Comparison of ENCODE assay signal across 8 cellular contexts in genomic region chr12:54352022-54352531, GRCh38. TPM values are rescaled to one million over a fixed set of nuclear protein-coding genes. Genes with fewer than 3 reads are reported as not detected.
DNase-seq lines count a peak whose midpoint lies in the region; ATAC-seq and TF ChIP-seq lines count a peak whose summit lies in the region.

No MANE protein-coding gene starts in this region.

- H3K9me3 ChIP-seq in H9 (ENCODE audit: control insufficient read depth, low read depth, low read length) (no peaks in the 10 kb centered on the region), SK-N-MC (ENCODE audit: low read depth, low read length) (no peaks in the 10 kb centered on the region), endodermal cell (ENCODE audit: control insufficient read depth, low read length) (no peaks in the 10 kb centered on the region), transverse colon (no peaks in the 10 kb centered on the region)

- no peak overlapping the region for H2AFZ ChIP-seq in H9 (ENCODE audit: low read length)

- H3K4me1 Mint-ChIP-seq in H9, result peaks cover 49 to 55% of the 10 kb centered on the region in 2 experiments
- peaks cover 46% of the 10 kb centered on the region for H3K4me1 Mint-ChIP-seq in endodermal cell
- H3K4me1 Mint-ChIP-seq in nephron, result peaks cover 59% of the 10 kb centered on the region
- peaks cover 0 to 24% of the 10 kb centered on the region in 2 donors for H3K4me1 Mint-ChIP-seq in natural killer cell treated with Interleukin-12 subunit alpha and Interleukin-12 subunit beta and Interleukin-15 and Interleukin-18, amount 100 ng/mL, for 72 hours (ENCODE audit: low read depth in 2 of 2)

- H2AK5ac ChIP-seq in H9 (ENCODE audit: insufficient read length, low read length), result no peak overlapping the region

- H3K9ac ChIP-seq in H9 (ENCODE audit: extremely low read depth, insufficient read length, low read length) (no peak overlapping the region), SK-N-MC (ENCODE audit: insufficient read length) (peak overlapping the region; percentile 64), endodermal cell (ENCODE audit: extremely low read depth, low read length, poor library complexity, severe bottlenecking) (peak overlapping the region; percentile 0)

- peaks cover 38% of the 10 kb centered on the region for H3K36me3 ChIP-seq in SK-N-MC (ENCODE audit: insufficient read depth, low read length)
- peaks cover 39% of the 10 kb centered on the region for H3K36me3 ChIP-seq in endodermal cell (ENCODE audit: control insufficient read depth, insufficient read depth, low read length)
- peaks cover 0 to 37% (median 16%) of the 10 kb centered on the region in 4 donors for H3K36me3 ChIP-seq in transverse colon

- no peak overlapping the region for H2BK120ac ChIP-seq in H9 (ENCODE audit: low read depth, low read length, poor library complexity, severe bottlenecking)

- H3K36me3 Mint-ChIP-seq in H9 (ENCODE audit: insufficient read depth in 1 of 3, low read depth in 3 of 3) (peaks cover 21 to 35% (median 32%) of the 10 kb centered on the region in 3 experiments), endodermal cell (ENCODE audit: low read depth) (peaks cover 33% of the 10 kb centered on the region), nephron (ENCODE audit: low read depth) (peaks cover 32% of the 10 kb centered on the region)
- H3K36me3 Mint-ChIP-seq in natural killer cell treated with Interleukin-12 subunit alpha and Interleukin-12 subunit beta and Interleukin-15 and Interleukin-18, amount 100 ng/mL, for 72 hours, result peaks cover 28% of the 10 kb centered on the region

- no peak overlapping the region for H4K91ac ChIP-seq in H9 (ENCODE audit: insufficient read length, low read depth, low read length)

- in situ Hi-C loops in transverse colon (cut with MboI; ENCODE audit: low pct_ligation_motif_present in 1 of 4, low pct_unique_long_range_greater_than_20kb in 1 of 4, low sequenced_read_pairs in 3 of 4), result no loop called here

- H3K4ac ChIP-seq in H9 (ENCODE audit: low read depth, low read length), result no peak overlapping the region

- peaks cover 24% of the 10 kb centered on the region for H3K27me3 Mint-ChIP-seq in H9 (ENCODE audit: low read depth)
- no peaks in the 10 kb centered on the region for H3K27me3 Mint-ChIP-seq in endodermal cell (ENCODE audit: insufficient read depth)
- peaks cover 4% of the 10 kb centered on the region for H3K27me3 Mint-ChIP-seq in nephron (ENCODE audit: low read depth)
- H3K27me3 Mint-ChIP-seq in natural killer cell treated with Interleukin-12 subunit alpha and Interleukin-12 subunit beta and Interleukin-15 and Interleukin-18, amount 100 ng/mL, for 72 hours, result no peaks in the 10 kb centered on the region

- H2BK5ac ChIP-seq in H9 (ENCODE audit: insufficient read length, low read length), result no peak overlapping the region

- H3K9me3 Mint-ChIP-seq in H9 (no peaks in the 10 kb centered on the region), endodermal cell (no peaks in the 10 kb centered on the region), nephron (no peaks in the 10 kb centered on the region)
- no peaks in the 10 kb centered on the region for H3K9me3 Mint-ChIP-seq in natural killer cell treated with Interleukin-12 subunit alpha and Interleukin-12 subunit beta and Interleukin-15 and Interleukin-18, amount 100 ng/mL, for 72 hours

- H3K27me3 ChIP-seq in H9 (ENCODE audit: insufficient read depth, low read length) (no peaks in the 10 kb centered on the region), endodermal cell (ENCODE audit: control insufficient read depth, insufficient read depth, low read length, poor library complexity, severe bottlenecking) (no peaks in the 10 kb centered on the region), transverse colon (no peaks in the 10 kb centered on the region)

- H3K27ac Mint-ChIP-seq in H9, result peak overlapping the region; percentile 93 to 97 (median 97)
- H3K27ac Mint-ChIP-seq in endodermal cell, result peak overlapping the region; percentile 93
- peak overlapping the region in 1 of 3 experiments; percentile 98 for H3K27ac Mint-ChIP-seq in nephron
- no peak overlapping the region for H3K27ac Mint-ChIP-seq in natural killer cell treated with Interleukin-12 subunit alpha and Interleukin-12 subunit beta and Interleukin-15 and Interleukin-18, amount 100 ng/mL, for 72 hours

- no peak for TF ChIP-seq POLR2A in transverse colon (IDR thresholded peaks at IDR 0.05)

- no peak overlapping the region for H4K5ac ChIP-seq in H9 (ENCODE audit: insufficient read length, low read depth, low read length)

- H3K23ac ChIP-seq in H9 (ENCODE audit: insufficient read length, low read depth, low read length), result no peak overlapping the region

- no peak for TF ChIP-seq CTCF in H9 (conservative IDR thresholded peaks at IDR 0.05)
- TF ChIP-seq CTCF in endodermal cell (conservative IDR thresholded peaks at IDR 0.05), result no peak
- TF ChIP-seq CTCF in nephron (IDR thresholded peaks at IDR 0.05; ENCODE audit: unreplicated experiment in 3 of 3), result no peak
- no peak for TF ChIP-seq CTCF in transverse colon (IDR thresholded peaks at IDR 0.05)

- no peak overlapping the region for H3K56ac ChIP-seq in H9 (ENCODE audit: insufficient read length, low read depth, low read length)

- H2BK15ac ChIP-seq in H9 (ENCODE audit: low read depth, low read length), result no peak overlapping the region

- no peak for TF ChIP-seq EP300 in transverse colon (IDR thresholded peaks at IDR 0.05; ENCODE audit: low read depth)

- peak overlapping the region; percentile 71 to 88 for H3K4me3 Mint-ChIP-seq in H9
- H3K4me3 Mint-ChIP-seq in endodermal cell, result peak overlapping the region; percentile 56
- H3K4me3 Mint-ChIP-seq in nephron, result peak overlapping the region; percentile 74 to 82 (median 81)
- no peak overlapping the region for H3K4me3 Mint-ChIP-seq in natural killer cell treated with Interleukin-12 subunit alpha and Interleukin-12 subunit beta and Interleukin-15 and Interleukin-18, amount 100 ng/mL, for 72 hours

- WGBS in H9 (ENCODE audit: extremely low coverage, insufficient read length, low lambda C conversion rate), result no CpG with 5 or more reads among the region's 21 CpGs
- 18 to 25% methylated on average over 5 to 21 of the region's 21 CpGs for WGBS in endodermal cell (ENCODE audit: insufficient coverage in 1 of 2, insufficient read length in 1 of 2), 2 experiments
- 62 to 68% methylated on average over 2 to 21 of the region's 21 CpGs for WGBS in transverse colon (ENCODE audit: low coverage in 1 of 2), 2 donors

- no peaks in the 10 kb centered on the region for H3K79me1 ChIP-seq in H9 (ENCODE audit: insufficient read depth, low read depth, low read length, poor library complexity, severe bottlenecking)

- peaks cover 8% of the 10 kb centered on the region for H3K23me2 ChIP-seq in H9 (ENCODE audit: insufficient read length, low read depth, low read length, poor library complexity, severe bottlenecking)

- H3K27ac ChIP-seq in H9 (ENCODE audit: insufficient read length, low read depth, low read length), result no peak overlapping the region
- H3K27ac ChIP-seq in SK-N-MC, result peak overlapping the region; percentile 99
- H3K27ac ChIP-seq in endodermal cell (ENCODE audit: low read depth, low read length), result peak overlapping the region; percentile 97
- peak overlapping the region; percentile 37 to 86 (median 74) for H3K27ac ChIP-seq in transverse colon

- H2BK12ac ChIP-seq in H9 (ENCODE audit: insufficient read length, low read depth, low read length), result no peak overlapping the region

- ATAC-seq in HG03025 (IDR thresholded peaks at IDR 0.05; ENCODE audit: low FRiP score, unreplicated experiment), result no peak
- ATAC-seq in natural killer cell treated with Interleukin-12 subunit alpha and Interleukin-12 subunit beta and Interleukin-15 and Interleukin-18, amount 100 ng/mL, for 72 hours, result no peak

- no peak overlapping the region for H3T11ph ChIP-seq in H9 (ENCODE audit: low read length)

- no peak overlapping the region for H4K8ac ChIP-seq in H9 (replicated peaks; ENCODE audit: insufficient read length, low read depth, low read length)

- peak overlapping the region; percentile 28 for H3K18ac ChIP-seq in H9 (ENCODE audit: insufficient read length, low read depth, low read length)

- no peaks in the 10 kb centered on the region for H4K20me1 ChIP-seq in H9 (ENCODE audit: control insufficient read depth, insufficient read depth, insufficient read length)

- no peak overlapping the region for H2BK20ac ChIP-seq in H9 (ENCODE audit: low read depth, low read length, poor library complexity, severe bottlenecking)

- intact Hi-C loops in transverse colon (cut with DNase I; ENCODE audit: low total_unique reads), result no loop called here

- peak overlapping the region; percentile 65 for H3K4me2 ChIP-seq in H9 (ENCODE audit: insufficient read depth, insufficient read length, low read length)

- no peaks in the 10 kb centered on the region for H3K79me2 ChIP-seq in H9 (ENCODE audit: insufficient read depth, low read length)

- peaks cover 18% of the 10 kb centered on the region for H3K4me1 ChIP-seq in H9 (ENCODE audit: insufficient read depth, low read length)
- H3K4me1 ChIP-seq in endodermal cell (ENCODE audit: control insufficient read depth, insufficient read depth, low read length), result peaks cover 39% of the 10 kb centered on the region
- peaks cover 10 to 36% (median 15%) of the 10 kb centered on the region in 4 donors for H3K4me1 ChIP-seq in transverse colon

- H3K14ac ChIP-seq in H9 (ENCODE audit: insufficient read depth, low read length), result no peak overlapping the region; the same call in 1 of the 2 replicates

- peak overlapping the region; percentile 72 for H3K4me3 ChIP-seq in SK-N-MC
- H3K4me3 ChIP-seq in endodermal cell (ENCODE audit: low read length), result peak overlapping the region; percentile 53
- H3K4me3 ChIP-seq in transverse colon, result peak overlapping the region in 1 of 4 donors; percentile 7

- peak; percentile 81 for DNase-seq in H9
- no peak for DNase-seq in SK-N-MC (ENCODE audit: low read depth, low spot score)
- peak; percentile 93 for DNase-seq in endodermal cell
- peak; percentile 30 for DNase-seq in transverse colon
- no peak for DNase-seq in natural killer cell treated with Interleukin-12 subunit alpha and Interleukin-12 subunit beta and Interleukin-15 and Interleukin-18, amount 100 ng/mL, for 72 hours (ENCODE audit: low spot score)
- DNase-seq in NCI-H446 (lab: John Stamatoyannopoulos, UW), result no peak

RNA-seq across cellular contexts. Expression of gene GPR84, which starts 12.2 kb away (rescaled TPM):
- total RNA-seq in H9 (2021), result not detected in 2 replicates
- total RNA-seq in endodermal cell, result not detected
- 0.11 TPM for polyA plus RNA-seq in endodermal cell (2013, experiment 1 of 2)
- not detected for polyA plus RNA-seq in endodermal cell (2013, experiment 2 of 2)
- total RNA-seq in transverse colon, result not detected
- 10 to 100 TPM; 23.5 to 91.5 TPM for total RNA-seq in natural killer cell treated with Interleukin-12 subunit alpha and Interleukin-12 subunit beta and Interleukin-15 and Interleukin-18, amount 100 ng/mL, for 72 hours

RNA-seq across cellular contexts. Expression of gene COPZ1, which starts 27.1 kb away (rescaled TPM):
- total RNA-seq in H9 (2021), result 104 TPM in 2 replicates
- 100 to 1,000 TPM; 153 to 183 TPM for total RNA-seq in endodermal cell
- polyA plus RNA-seq in endodermal cell (2013, experiment 1 of 2), result 138 TPM
- 134 TPM for polyA plus RNA-seq in endodermal cell (2013, experiment 2 of 2)
- total RNA-seq in transverse colon, result 10 to 100 TPM; 25.8 to 79.6 (median 63.6) TPM
- total RNA-seq in natural killer cell treated with Interleukin-12 subunit alpha and Interleukin-12 subunit beta and Interleukin-15 and Interleukin-18, amount 100 ng/mL, for 72 hours, result 100 to 1,000 TPM; 111 to 158 TPM

RNA-seq across cellular contexts. Expression of gene ZNF385A, which starts 32.5 kb away (rescaled TPM):
- total RNA-seq in H9 (2021) (5.7 and 6.2 TPM in 2 replicates), endodermal cell (10 to 100 TPM; 10.5 to 16.3 TPM), transverse colon (10 to 100 TPM in 1 of 4 donors, 1 to 10 TPM in 3; 1.9 to 17.5 (median 5.7) TPM)
- polyA plus RNA-seq in endodermal cell (2013, experiment 1 of 2), result 39.3 TPM
- polyA plus RNA-seq in endodermal cell (2013, experiment 2 of 2), result 35.5 TPM
- 1 to 10 TPM; 1.1 to 1.5 TPM for total RNA-seq in natural killer cell treated with Interleukin-12 subunit alpha and Interleukin-12 subunit beta and Interleukin-15 and Interleukin-18, amount 100 ng/mL, for 72 hours

RNA-seq across cellular contexts. Expression of gene NFE2, which starts 51.3 kb away (rescaled TPM):
- total RNA-seq in H9 (2021) (1.2 and 1.5 TPM in 2 replicates), endodermal cell (1 to 10 TPM; 2.7 TPM), transverse colon (not detected)
- 1.8 TPM for polyA plus RNA-seq in endodermal cell (2013, experiment 1 of 2)
- polyA plus RNA-seq in endodermal cell (2013, experiment 2 of 2), result 1.6 TPM
- 1 to 10 TPM in 1 of 2 donors, not detected in 1; 3.7 TPM for total RNA-seq in natural killer cell treated with Interleukin-12 subunit alpha and Interleukin-12 subunit beta and Interleukin-15 and Interleukin-18, amount 100 ng/mL, for 72 hours

Comparison
In these comparisons a context has a peak if more than half of its experiments do, and no peak if none do; other contexts are left out.
1. DNase-seq: peak in H9 (single experiment), endodermal cell (single experiment) and transverse colon (single experiment); none in SK-N-MC (single experiment), natural killer cell treated with Interleukin-12 subunit alpha and Interleukin-12 subunit beta and Interleukin-15 and Interleukin-18, amount 100 ng/mL, for 72 hours (single experiment) and NCI-H446 (0 of 2).
2. H3K27ac Mint-ChIP-seq: peak in H9 (3 of 3) and endodermal cell (single experiment); none in natural killer cell treated with Interleukin-12 subunit alpha and Interleukin-12 subunit beta and Interleukin-15 and Interleukin-18, amount 100 ng/mL, for 72 hours (0 of 2).
3. RNA of gene GPR84, which starts 12.2 kb away (total RNA-seq): 23.5 to 91.5 TPM in natural killer cell treated with Interleukin-12 subunit alpha and Interleukin-12 subunit beta and Interleukin-15 and Interleukin-18, amount 100 ng/mL, for 72 hours; not detected in endodermal cell, not detected in H9 and not detected in transverse colon; every median in the first group is over 10 times any median in the second.